ENCODE assay signal across 9 cellular contexts in the genomic region with DNA sequence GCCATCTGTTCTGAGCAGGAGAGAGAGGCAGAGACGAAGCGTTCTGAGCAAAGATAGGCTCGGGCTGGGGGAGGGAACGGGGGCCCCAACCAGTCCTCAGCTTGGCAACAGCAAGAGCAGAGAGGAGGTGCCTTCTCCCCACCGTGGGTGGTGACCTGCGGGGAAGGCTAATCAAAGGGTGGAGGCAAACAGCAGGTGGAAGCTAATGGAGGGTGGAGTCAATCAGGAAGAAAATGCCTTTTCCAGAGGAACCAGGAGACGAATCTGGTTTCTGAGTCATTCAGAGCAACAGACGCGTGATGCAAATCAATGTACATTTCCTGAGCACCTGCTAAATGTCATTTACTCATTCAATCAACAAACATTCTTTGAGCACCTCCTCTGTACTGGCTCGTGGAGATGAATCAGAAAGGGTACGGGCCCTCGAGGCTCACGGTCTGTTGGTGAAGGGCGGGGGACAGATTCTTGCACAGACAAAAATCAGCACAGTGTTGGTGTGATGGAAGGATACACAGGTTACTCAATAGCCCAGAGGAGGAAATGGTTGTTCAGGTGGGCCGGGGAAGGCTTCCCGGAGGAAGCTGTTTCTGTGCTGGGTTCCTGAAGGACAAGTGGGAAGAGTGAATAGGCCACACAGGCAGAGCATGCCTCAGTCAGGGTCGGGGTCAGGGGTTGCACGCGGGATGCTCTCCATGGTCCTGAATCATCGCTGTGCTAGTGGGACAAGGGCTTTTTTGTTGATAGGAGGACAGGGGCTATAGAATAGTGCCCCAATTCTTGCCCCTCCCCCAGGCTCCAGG.
DNase-seq lines count a peak whose midpoint lies in the region; ATAC-seq and TF ChIP-seq lines count a peak whose summit lies in the region.
"Had no signal": no experiment of that assay in that cellular context is flagged by ENCODE, and none has a peak within 500 bp of the region (broad histone marks: within the 10 kb centered on the region; RNA-seq: fewer than 3 reads in every experiment).

No MANE protein-coding gene starts in this region.

- peak overlapping the region; percentile 61 to 64 for H3K27ac ChIP-seq in mucosa of rectum (ENCODE audit: low read depth in 2 of 2, low read length in 2 of 2)
- H3K27ac ChIP-seq: brain microvascular endothelial cell had no signal

- DNase-seq in ELR (ENCODE audit: low read depth) (peak; percentile 55), NAMALWA (ENCODE audit: low spot score) (peak; percentile 43), cardiac fibroblast (ENCODE audit: low read depth in 2 of 2) (peak; percentile 30 to 39), NCI-H2107 (lab: John Stamatoyannopoulos, UW) (no peak)
- DNase-seq: brain microvascular endothelial cell had no signal

- no peak for ATAC-seq in HG03280 (IDR thresholded peaks at IDR 0.05; ENCODE audit: unreplicated experiment)
- no peak for ATAC-seq in HG03175 (IDR thresholded peaks at IDR 0.05; ENCODE audit: unreplicated experiment)
- ATAC-seq in HG03097 (IDR thresholded peaks at IDR 0.05; ENCODE audit: low FRiP score, unreplicated experiment), result no peak

- TF ChIP-seq CTCF in cardiac fibroblast (IDR thresholded peaks at IDR 0.05; ENCODE audit: low read depth, low read length), result no peak

- H3K27me3 ChIP-seq in mucosa of rectum (ENCODE audit: control insufficient read depth in 2 of 2, insufficient read depth in 2 of 2, low read length in 2 of 2), result no peaks in the 10 kb centered on the region

- H3K9ac ChIP-seq in mucosa of rectum (ENCODE audit: low read depth in 1 of 2, low read length in 2 of 2), result peak overlapping the region; percentile 13 to 32

- H3K4me3 ChIP-seq in cardiac fibroblast (replicated peaks in 1 of 2; ENCODE audit: low read depth in 2 of 2, low read length in 2 of 2) (no peak overlapping the region), mucosa of rectum (ENCODE audit: low read length in 2 of 2) (no peak overlapping the region)

- no peaks in the 10 kb centered on the region for H3K9me3 ChIP-seq in mucosa of rectum (ENCODE audit: control insufficient read depth in 2 of 2, low read length in 2 of 2)

- H3K36me3 ChIP-seq in mucosa of rectum (ENCODE audit: control insufficient read depth in 2 of 2, insufficient read depth in 2 of 2, low read length in 2 of 2), result no peaks in the 10 kb centered on the region
- H3K36me3 ChIP-seq: brain microvascular endothelial cell had no signal

- peaks cover 8 to 13% of the 10 kb centered on the region in 2 donors for H3K4me1 ChIP-seq in mucosa of rectum (ENCODE audit: control insufficient read depth in 2 of 2, insufficient read depth in 2 of 2, low read length in 2 of 2)
